In genomic region chr21:41953249-41953830, GRCh38 we compare ENCODE assay signal across 1 cellular context.
TF ChIP-seq lines count a peak whose summit lies in the region.

No MANE protein-coding gene starts in this region.

TF ChIP-seq in K562, 482 proteins besides CTCF, POLR2A, EP300 and RAD21 (continued from another document and continues in another):
- TF ChIP-seq CBX1 (IDR thresholded peaks at IDR 0.05; ENCODE audit: low read depth), result 0 out of 2 replicates have a peak, but pooled peaks have one; percentile 10
- TF ChIP-seq CCNT2 (IDR thresholded peaks at IDR 0.05; ENCODE audit: borderline replicate concordance, extremely low read depth, insufficient read length, low read depth, low read length), result peak; percentile 40
- TF ChIP-seq PTTG1 (tag; IDR thresholded peaks at IDR 0.05; ENCODE audit: low read depth), result no peak
- no peak for TF ChIP-seq POLR2B (IDR thresholded peaks at IDR 0.05; ENCODE audit: low read depth, partially characterized antibody)
- TF ChIP-seq, protein P1, sequence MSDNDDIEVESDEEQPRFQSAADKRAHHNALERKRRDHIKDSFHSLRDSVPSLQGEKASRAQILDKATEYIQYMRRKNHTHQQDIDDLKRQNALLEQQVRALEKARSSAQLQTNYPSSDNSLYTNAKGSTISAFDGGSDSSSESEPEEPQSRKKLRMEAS (CRISPR knock-in tag; IDR thresholded peaks at IDR 0.05), result peak; percentile 17; the same call in 1 of the 2 replicates
- TF ChIP-seq HDAC1 (IDR thresholded peaks at IDR 0.05), result 0 out of 4 replicates have a peak, but pooled peaks of 1 of the 2 experiments have one; percentile 19
- TF ChIP-seq ZNF668 (CRISPR knock-in tag; IDR thresholded peaks at IDR 0.05), result no peak
- TF ChIP-seq PML (IDR thresholded peaks at IDR 0.05; ENCODE audit: low read length), result no peak
- peak; percentile 79; the same call in 1 of the 2 replicates for TF ChIP-seq ZBTB7A (IDR thresholded peaks at IDR 0.05; ENCODE audit: borderline replicate concordance, control insufficient read depth, low read depth, low read length)
- TF ChIP-seq ZSCAN32 (CRISPR knock-in tag; IDR thresholded peaks at IDR 0.05), result no peak
- peak; percentile 38 for TF ChIP-seq PCBP1 (IDR thresholded peaks at IDR 0.05; ENCODE audit: low read depth, low read length, poor library complexity, severe bottlenecking)
- TF ChIP-seq NR3C1 (CRISPR knock-in tag; IDR thresholded peaks at IDR 0.05), result no peak
- no peak for TF ChIP-seq ZNF407 (IDR thresholded peaks at IDR 0.05; ENCODE audit: low read depth)
- no peak for TF ChIP-seq NCOA4 (IDR thresholded peaks at IDR 0.05; ENCODE audit: partially characterized antibody)
- no peak for TF ChIP-seq PATZ1 (CRISPR knock-in tag; IDR thresholded peaks at IDR 0.05; ENCODE audit: borderline replicate concordance)
- TF ChIP-seq ATF4 (CRISPR knock-in tag; IDR thresholded peaks at IDR 0.05), result no peak
- no peak; the same call in none of the 2 replicates for TF ChIP-seq RBFOX2 (IDR thresholded peaks at IDR 0.05; ENCODE audit: low read depth, low read length)
- peak; percentile 58; the same call in 1 of the 2 replicates for TF ChIP-seq HNRNPL (IDR thresholded peaks at IDR 0.05; ENCODE audit: low read depth, low read length)
- TF ChIP-seq CAMTA2 (CRISPR knock-in tag; conservative IDR thresholded peaks at IDR 0.05), result no peak
- no peak for TF ChIP-seq SREBF1 (IDR thresholded peaks at IDR 0.05; ENCODE audit: borderline replicate concordance, low read depth, low read length)
- peak; percentile 65 for TF ChIP-seq SAP30 (IDR thresholded peaks at IDR 0.05; ENCODE audit: borderline replicate concordance, insufficient read depth, low read depth, low read length, poor library complexity, severe bottlenecking)
- peak; percentile 49; the same call in 1 of the 2 replicates for TF ChIP-seq ZBTB40 (IDR thresholded peaks at IDR 0.05)
- no peak for TF ChIP-seq ZBTB40 (CRISPR knock-in tag; IDR thresholded peaks at IDR 0.05)
- no peak for TF ChIP-seq ZNF408 (CRISPR knock-in tag; IDR thresholded peaks at IDR 0.05; ENCODE audit: low read depth)
- TF ChIP-seq PTRF (tag; IDR thresholded peaks at IDR 0.05), result no peak
- TF ChIP-seq, protein P2, sequence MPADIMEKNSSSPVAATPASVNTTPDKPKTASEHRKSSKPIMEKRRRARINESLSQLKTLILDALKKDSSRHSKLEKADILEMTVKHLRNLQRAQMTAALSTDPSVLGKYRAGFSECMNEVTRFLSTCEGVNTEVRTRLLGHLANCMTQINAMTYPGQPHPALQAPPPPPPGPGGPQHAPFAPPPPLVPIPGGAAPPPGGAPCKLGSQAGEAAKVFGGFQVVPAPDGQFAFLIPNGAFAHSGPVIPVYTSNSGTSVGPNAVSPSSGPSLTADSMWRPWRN (IDR thresholded peaks at IDR 0.05; ENCODE audit: low read depth), result no peak
- TF ChIP-seq TFAM (CRISPR knock-in tag; conservative IDR thresholded peaks at IDR 0.05), result no peak
- TF ChIP-seq RBBP5 (IDR thresholded peaks at IDR 0.05; ENCODE audit: borderline replicate concordance, insufficient read depth, low read length, poor library complexity, severe bottlenecking), result peak; percentile 66
- no peak for TF ChIP-seq KDM1A (IDR thresholded peaks at IDR 0.05)
- TF ChIP-seq FOXA1 (IDR thresholded peaks at IDR 0.05; ENCODE audit: borderline replicate concordance), result no peak
